ENCODE assay signal across 21 cellular contexts in genomic region chr2:236162804-236163482, GRCh38. TPM values are rescaled to one million over a fixed set of nuclear protein-coding genes. Genes with fewer than 3 reads are reported as not detected.
DNase-seq lines count a peak whose midpoint lies in the region; ATAC-seq and TF ChIP-seq lines count a peak whose summit lies in the region.
"Had no signal": no experiment of that assay in that cellular context is flagged by ENCODE, and none has a peak within 500 bp of the region (broad histone marks: within the 10 kb centered on the region; RNA-seq: fewer than 3 reads in every experiment).

No MANE protein-coding gene starts in this region.

- H3K4me2 ChIP-seq in osteoblast (ENCODE audit: insufficient read depth, low read length): no peak overlapping the region

- peaks cover 20% of the 10 kb centered on the region for H3K4me1 Mint-ChIP-seq in glutamatergic neuron (ENCODE audit: low read depth, unreplicated experiment)

- H3K79me2 ChIP-seq in osteoblast (ENCODE audit: insufficient read depth, low read length): no peaks in the 10 kb centered on the region

- no peak for TF ChIP-seq CTCF in glutamatergic neuron (IDR thresholded peaks at IDR 0.05; ENCODE audit: partially characterized antibody, unreplicated experiment)
- no peak for TF ChIP-seq CTCF in osteoblast (IDR thresholded peaks at IDR 0.05; ENCODE audit: extremely low read depth, low read depth, low read length)
- TF ChIP-seq CTCF in psoas muscle (IDR thresholded peaks at IDR 0.05): no peak

- ATAC-seq in psoas muscle: no peak
- ATAC-seq: GM12878 had no signal

- peaks cover 16% of the 10 kb centered on the region for H3K27me3 Mint-ChIP-seq in glutamatergic neuron (ENCODE audit: unreplicated experiment)

- H3K4me3 ChIP-seq in HUES48 (ENCODE audit: low read depth, low read length) (peak overlapping the region; percentile 61; the same call in 1 of the 2 replicates), osteoblast (ENCODE audit: insufficient read depth, low read length) (no peak overlapping the region), psoas muscle (no peak overlapping the region)
- H3K4me3 ChIP-seq: GM12878, SK-N-MC had no signal

- no peaks in the 10 kb centered on the region for H3K36me3 Mint-ChIP-seq in glutamatergic neuron (ENCODE audit: unreplicated experiment)

- no peak overlapping the region for H3K27ac Mint-ChIP-seq in glutamatergic neuron (ENCODE audit: unreplicated experiment)
- H3K27ac Mint-ChIP-seq: HFFc6; T-helper 2 cell treated with Interferon-gamma antibody and Interleukin-4, amounts not matched to agents 5 μg/mL and 100 μg/mL, for 36 hours had no signal

- WGBS in psoas muscle, 3 donors: 51 to 61% (median 55%) methylated on average over 32 to 35 of the region's 35 CpGs

- H3K27me3 ChIP-seq in HUES48 (ENCODE audit: control insufficient read depth, insufficient read depth, low read length) (peaks cover 99% of the 10 kb centered on the region), osteoblast (ENCODE audit: insufficient read depth, low read length) (peaks cover 54% of the 10 kb centered on the region), psoas muscle (ENCODE audit: insufficient read depth in 3 of 3, low read length in 2 of 3) (peaks cover 0 to 82% (median 51%) of the 10 kb centered on the region in 3 donors)

- no peaks in the 10 kb centered on the region for H3K9me3 ChIP-seq in HUES48 (ENCODE audit: control insufficient read depth, insufficient read depth, low read length)
- no peaks in the 10 kb centered on the region for H3K9me3 ChIP-seq in osteoblast (ENCODE audit: low read depth, low read length)
- no peaks in the 10 kb centered on the region for H3K9me3 ChIP-seq in psoas muscle
- H3K9me3 ChIP-seq: neutrophil, right atrium auricular region, stomach had no signal

- peaks cover 50% of the 10 kb centered on the region for H3K4me1 ChIP-seq in HUES48 (ENCODE audit: control insufficient read depth, insufficient read depth, low read length)
- no peaks in the 10 kb centered on the region for H3K4me1 ChIP-seq in osteoblast (ENCODE audit: insufficient read depth, low read length)
- H3K4me1 ChIP-seq in psoas muscle: peaks cover 20% of the 10 kb centered on the region

- no peak overlapping the region for H2AFZ ChIP-seq in osteoblast (ENCODE audit: low read length)

- intact Hi-C loops in psoas muscle (cut with DNase I): no loop called here

- H3K4me3 Mint-ChIP-seq in glutamatergic neuron (ENCODE audit: unreplicated experiment): peak overlapping the region; percentile 69
- H3K4me3 Mint-ChIP-seq: central memory CD8-positive, alpha-beta T cell; HFFc6; T-helper 2 cell treated with Interferon-gamma antibody and Interleukin-4, amounts not matched to agents 5 μg/mL and 100 μg/mL, for 36 hours had no signal

- H3K27ac ChIP-seq in HUES48 (ENCODE audit: low read depth, low read length): no peak overlapping the region
- H3K27ac ChIP-seq in osteoblast (ENCODE audit: low read depth, low read length): no peak overlapping the region
- H3K27ac ChIP-seq in psoas muscle: no peak overlapping the region
- H3K27ac ChIP-seq: neutrophil, right atrium auricular region, SK-N-MC, stomach had no signal

- no peak overlapping the region for H3K9ac ChIP-seq in HUES48 (ENCODE audit: low read depth, low read length)

- H4K20me1 ChIP-seq in osteoblast (ENCODE audit: insufficient read depth, low read length): peaks cover 2% of the 10 kb centered on the region

- peaks cover 2% of the 10 kb centered on the region for H3K9me3 Mint-ChIP-seq in glutamatergic neuron (ENCODE audit: unreplicated experiment)
- H3K9me3 Mint-ChIP-seq: central memory CD8-positive, alpha-beta T cell; HFFc6; T-helper 2 cell treated with Interferon-gamma antibody and Interleukin-4, amounts not matched to agents 5 μg/mL and 100 μg/mL, for 36 hours had no signal

- DNase-seq in EH (ENCODE audit: low read depth) (peak; percentile 19), glutamatergic neuron (peak; percentile 44), osteoblast (ENCODE audit: insufficient read length, low spot score, missing footprints) (peak; percentile 85), psoas muscle (no peak), DMS153 (lab: John Stamatoyannopoulos, UW) (no peak)
- no peak for DNase-seq in activated naive CD4-positive, alpha-beta T cell treated with anti-CD3 and anti-CD28 coated beads, Interleukin-2, amount 50 U/mL, for 16 hours
- DNase-seq: activated CD8-positive, alpha-beta memory T cell treated with anti-CD3 and anti-CD28 coated beads for 24 hours; COR-L47; effector memory CD4-positive, alpha-beta T cell; HFFc6; hippocampal formation; NCI-H2171 treated with DMSO at 0.1 percent for 48 hours; stomach had no signal

- H3K36me3 ChIP-seq in HUES48 (ENCODE audit: control insufficient read depth, insufficient read depth, low read length) (no peaks in the 10 kb centered on the region), osteoblast (ENCODE audit: insufficient read depth, low read length) (no peaks in the 10 kb centered on the region), psoas muscle (ENCODE audit: insufficient read depth in 1 of 2, low read depth in 1 of 2) (no peaks in the 10 kb centered on the region)
- H3K36me3 ChIP-seq: neutrophil, right atrium auricular region, stomach had no signal

RNA-seq across cellular contexts. Expression of gene GBX2, which starts 5.2 kb away (rescaled TPM):
- 1.2 TPM for total RNA-seq in glutamatergic neuron (ENCODE audit: unreplicated experiment)
- not detected in 2 replicates for total RNA-seq in osteoblast
- total RNA-seq in psoas muscle: not detected
- not detected for polyA plus RNA-seq in psoas muscle
- total RNA-seq: GM12878, HFFc6, right atrium auricular region, urinary bladder had no signal
- polyA plus RNA-seq: GM12878, stomach, urinary bladder had no signal

Comparison
In these comparisons a context has a peak if more than half of its experiments do, and no peak if none do; other contexts are left out.
1. DNase-seq: peak in EH (single experiment), glutamatergic neuron (single experiment) and osteoblast (single experiment); none in psoas muscle (0 of 2), activated naive CD4-positive, alpha-beta T cell treated with anti-CD3 and anti-CD28 coated beads, Interleukin-2, amount 50 U/mL, for 16 hours (single experiment) and DMS153 (single experiment).